19 cellular contexts compared by ENCODE assay signal in the genomic region with DNA sequence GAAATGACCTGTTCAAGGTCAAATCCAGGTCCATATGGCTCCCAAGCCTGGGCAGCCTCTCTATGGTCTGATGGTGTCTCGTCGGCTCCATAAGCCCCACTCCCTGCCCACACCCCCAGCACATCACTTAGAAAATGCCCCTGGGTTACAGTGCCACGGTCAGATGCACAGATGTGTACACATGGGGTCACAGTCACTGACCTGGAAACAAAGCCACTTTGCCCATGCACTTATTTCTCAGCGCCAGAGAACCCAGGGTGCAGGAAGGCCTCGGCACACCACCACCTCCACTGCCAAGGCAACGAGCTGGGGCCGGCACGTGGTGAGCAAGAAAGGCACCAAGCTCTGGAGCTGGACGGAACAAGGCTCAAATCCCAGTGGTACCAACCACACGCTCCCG. TPM values are rescaled to one million over a fixed set of nuclear protein-coding genes. Genes with fewer than 3 reads are reported as not detected.
DNase-seq lines count a peak whose midpoint lies in the region; ATAC-seq, FAIRE-seq and TF ChIP-seq lines count a peak whose summit lies in the region.
"Had no signal": no experiment of that assay in that cellular context is flagged by ENCODE, and none has a peak within 500 bp of the region (broad histone marks: within the 10 kb centered on the region; RNA-seq: fewer than 3 reads in every experiment).

No MANE protein-coding gene starts in this region.

- CTCF ChIA-PET in HepG2 (lab: Yijun Ruan, JAX; ENCODE audit: low intra/inter-chr PET ratio, low total read pairs) (no interaction called here), HEK293T (lab: Yijun Ruan, JAX) (no interaction called here)

- H4K8ac ChIP-seq in mesendoderm (ENCODE audit: low read depth, low read length): no peak overlapping the region

- DNase-seq in HepG2 (ENCODE audit: low spot score) (no peak), right lobe of liver (no peak), RWPE2 (ENCODE audit: low spot score) (no peak), mesendoderm (no peak), AG08396 (ENCODE audit: low spot score) (no peak), HEK293T (ENCODE audit: extremely low spot score) (no peak), endodermal cell (no peak)
- DNase-seq: activated CD4-positive, alpha-beta T cell treated with anti-CD3 and anti-CD28 coated beads for 48 hours; activated T-cell treated with anti-CD3 and anti-CD28 coated beads, Interleukin-2, amount 50 U/mL, for 4 hours; effector CD4-positive, alpha-beta T cell; heart right ventricle; NCI-H2029; NCI-H510A; sigmoid colon; stimulated activated CD4-positive, alpha-beta T cell treated with anti-CD3 and anti-CD28 coated beads, Interleukin-1b, Interleukin-23, amount 100 ng/mL, for 48 hours had no signal

- ATAC-seq in HepG2 (no peak; the same call in 2 of the 3 replicates), right lobe of liver (no peak), RWPE2 (ENCODE audit: low read depth) (no peak), HG02970 (IDR thresholded peaks at IDR 0.05; ENCODE audit: low FRiP score, unreplicated experiment) (no peak)
- ATAC-seq: activated T-cell treated with anti-CD3 and anti-CD28 coated beads, Interleukin-2, amount 50 U/mL, for 4 hours; heart right ventricle had no signal

- no peaks in the 10 kb centered on the region for H3K36me3 ChIP-seq in HepG2 (replicated peaks in 1 of 2; ENCODE audit: control insufficient read depth in 1 of 2, insufficient read depth in 2 of 2, low read length in 2 of 2)
- H3K36me3 ChIP-seq in right lobe of liver: no peaks in the 10 kb centered on the region
- peaks cover 3% of the 10 kb centered on the region; the same call in 1 of the 2 replicates for H3K36me3 ChIP-seq in RWPE2 (ENCODE audit: low read depth)
- H3K36me3 ChIP-seq in mesendoderm (ENCODE audit: control insufficient read depth, insufficient read depth, low read length): no peaks in the 10 kb centered on the region
- H3K36me3 ChIP-seq in endodermal cell (ENCODE audit: control insufficient read depth, insufficient read depth, low read length): no peaks in the 10 kb centered on the region
- H3K36me3 ChIP-seq: heart right ventricle, neutrophil, sigmoid colon had no signal

- no peaks in the 10 kb centered on the region for H3K9me3 Mint-ChIP-seq in endodermal cell
- H3K9me3 Mint-ChIP-seq: activated T-cell treated with anti-CD3 and anti-CD28 coated beads, Interleukin-2, amount 50 U/mL, for 4 hours had no signal

- H3K4me1 Mint-ChIP-seq in endodermal cell: peaks cover 27% of the 10 kb centered on the region

- no peak overlapping the region for H3K9ac ChIP-seq in HepG2 (ENCODE audit: insufficient read depth, low read depth, low read length)
- H3K9ac ChIP-seq in mesendoderm (ENCODE audit: low read length): no peak overlapping the region
- no peak overlapping the region for H3K9ac ChIP-seq in endodermal cell (ENCODE audit: extremely low read depth, low read length, poor library complexity, severe bottlenecking)

- H3K27me3 Mint-ChIP-seq in endodermal cell (ENCODE audit: insufficient read depth): peaks cover 2% of the 10 kb centered on the region

- H3K36me3 Mint-ChIP-seq in endodermal cell (ENCODE audit: low read depth): no peaks in the 10 kb centered on the region

- POLR2A ChIA-PET in HepG2 (lab: Yijun Ruan, JAX) (no interaction called here), HEK293T (lab: Yijun Ruan, JAX) (interaction anchor here (1.4 kb wide), 1 partner anchor 10 kb away, joined by 3 read pairs; no protein-coding TSS in a partner anchor)

- H3K4me3 ChIP-seq in HepG2 (replicated peaks in 1 of 3; ENCODE audit: insufficient read depth in 1 of 3, low read depth in 2 of 3, low read length in 3 of 3): no peak overlapping the region
- H3K4me3 ChIP-seq in right lobe of liver: no peak overlapping the region
- no peak overlapping the region for H3K4me3 ChIP-seq in RWPE2 (ENCODE audit: severe bottlenecking)
- no peak overlapping the region for H3K4me3 ChIP-seq in mesendoderm (ENCODE audit: low read length)
- no peak overlapping the region for H3K4me3 ChIP-seq in endodermal cell (ENCODE audit: low read length)
- H3K4me3 ChIP-seq: heart right ventricle, sigmoid colon had no signal

- intact Hi-C loops in HepG2 (cut with micrococcal nuclease; ENCODE audit: unreplicated experiment): no loop called here
- intact Hi-C loops in right lobe of liver (cut with DNase I): no loop called here

- H3K27me3 ChIP-seq in HepG2 (ENCODE audit: control insufficient read depth in 1 of 2, insufficient read depth in 2 of 2, low read length in 2 of 2): no peaks in the 10 kb centered on the region
- H3K27me3 ChIP-seq in right lobe of liver: no peaks in the 10 kb centered on the region
- no peaks in the 10 kb centered on the region for H3K27me3 ChIP-seq in RWPE2 (ENCODE audit: insufficient read depth, poor library complexity, severe bottlenecking)
- H3K27me3 ChIP-seq in mesendoderm (ENCODE audit: insufficient read depth, low read length, poor library complexity): no peaks in the 10 kb centered on the region
- no peaks in the 10 kb centered on the region for H3K27me3 ChIP-seq in endodermal cell (ENCODE audit: control insufficient read depth, insufficient read depth, low read length, poor library complexity, severe bottlenecking)
- H3K27me3 ChIP-seq: heart right ventricle, sigmoid colon had no signal

- no peak overlapping the region for H3K18ac ChIP-seq in mesendoderm (ENCODE audit: low read length)

- H3K4ac ChIP-seq in mesendoderm (ENCODE audit: low read depth, low read length): no peak overlapping the region

- H2BK5ac ChIP-seq in mesendoderm (ENCODE audit: low read length): no peak overlapping the region

- no peak overlapping the region for H2BK15ac ChIP-seq in mesendoderm (replicated peaks; ENCODE audit: low read depth)

- no peak for FAIRE-seq in HepG2 (lab: Jason Lieb, UNC)
- FAIRE-seq: D721Med, G401.6 had no signal

- in situ Hi-C loops in HepG2 (cut with HindIII; ENCODE audit: extremely low pct_ligation_motif_present, low pct_unique_long_range_greater_than_20kb): no loop called here

- no peak overlapping the region for H2AFZ ChIP-seq in HepG2 (ENCODE audit: low read length)

- H3K27ac Mint-ChIP-seq in endodermal cell: no peak overlapping the region

- no peak overlapping the region for H2AK5ac ChIP-seq in mesendoderm (ENCODE audit: low read length)

- H3K4me1 ChIP-seq in HepG2 (ENCODE audit: insufficient read depth, low read length) (peaks cover 25% of the 10 kb centered on the region), right lobe of liver (peaks cover 0 to 4% (median 0%) of the 10 kb centered on the region in 4 donors), RWPE2 (ENCODE audit: insufficient read depth, poor library complexity, severe bottlenecking) (peaks cover 38% of the 10 kb centered on the region), mesendoderm (ENCODE audit: control insufficient read depth, low read depth, low read length) (peaks cover 9% of the 10 kb centered on the region), endodermal cell (ENCODE audit: control insufficient read depth, insufficient read depth, low read length) (no peaks in the 10 kb centered on the region)

- H3K79me2 ChIP-seq in HepG2 (ENCODE audit: insufficient read depth, low read length) (peaks cover 23% of the 10 kb centered on the region), mesendoderm (ENCODE audit: control insufficient read depth, insufficient read depth, low read length) (peaks cover 4% of the 10 kb centered on the region)

- peaks cover 9% of the 10 kb centered on the region for H3K79me1 ChIP-seq in mesendoderm (ENCODE audit: low read length)

- TF ChIP-seq RAD21 in HepG2 (CRISPR knock-in tag; IDR thresholded peaks at IDR 0.05): no peak

- TF ChIP-seq POLR2A in HepG2 (IDR thresholded peaks at IDR 0.05; ENCODE audit: insufficient read depth in 1 of 2, low read depth in 2 of 2, low read length in 2 of 2): no peak
- no peak for TF ChIP-seq POLR2A in right lobe of liver (IDR thresholded peaks at IDR 0.05)

- BruUV-seq in HepG2 (replicated peaks; lab: Mats Ljungman, UMichigan): no TSS peak

- WGBS in HepG2 (ENCODE audit: low lambda C conversion rate): 74% methylated on average over 4 of the region's 11 CpGs
- WGBS in right lobe of liver (ENCODE audit: insufficient coverage, low coverage, low lambda C conversion rate, missing lambda C conversion rate): no CpG with 5 or more reads among the region's 11 CpGs
- WGBS in mesendoderm (ENCODE audit: extremely low coverage, insufficient coverage, low lambda C conversion rate): no CpG with 5 or more reads among the region's 11 CpGs
- WGBS in endodermal cell (ENCODE audit: insufficient coverage in 1 of 2, insufficient read length in 1 of 2), 2 experiments: 84% methylated on average over 7 to 11 of the region's 11 CpGs

- no peak overlapping the region for H3K4me3 Mint-ChIP-seq in endodermal cell

- H3K9me3 ChIP-seq in HepG2 (ENCODE audit: low read length): no peaks in the 10 kb centered on the region
- H3K9me3 ChIP-seq in right lobe of liver: no peaks in the 10 kb centered on the region
- no peaks in the 10 kb centered on the region for H3K9me3 ChIP-seq in RWPE2 (ENCODE audit: severe bottlenecking)
- no peaks in the 10 kb centered on the region for H3K9me3 ChIP-seq in endodermal cell (ENCODE audit: control insufficient read depth, low read length)
- H3K9me3 ChIP-seq: heart right ventricle, neutrophil, sigmoid colon had no signal

- peak overlapping the region; percentile 42 for H3K56ac ChIP-seq in mesendoderm (ENCODE audit: low read length)

- no peak for TF ChIP-seq EP300 in HepG2 (IDR thresholded peaks at IDR 0.05; ENCODE audit: low read depth in 2 of 2, low read length in 2 of 2)
- TF ChIP-seq EP300 in HepG2 (CRISPR knock-in tag; IDR thresholded peaks at IDR 0.05; ENCODE audit: borderline replicate concordance): no peak

- H4K20me1 ChIP-seq in HepG2 (ENCODE audit: insufficient read depth, low read length): peaks cover 10% of the 10 kb centered on the region; the same call in 1 of the 2 replicates

- H3K23ac ChIP-seq in mesendoderm (ENCODE audit: low read length): no peak overlapping the region

- H3K27ac ChIP-seq in HepG2 (ENCODE audit: extremely low read length, insufficient read depth, low read length) (no peak overlapping the region), right lobe of liver (no peak overlapping the region), RWPE2 (ENCODE audit: poor library complexity, severe bottlenecking) (peak overlapping the region; percentile 39), mesendoderm (ENCODE audit: low read depth, low read length) (no peak overlapping the region), endodermal cell (ENCODE audit: low read depth, low read length) (no peak overlapping the region)
- H3K27ac ChIP-seq: heart right ventricle, neutrophil had no signal

- no peak overlapping the region for H4K5ac ChIP-seq in mesendoderm (ENCODE audit: low read length)

- no peak overlapping the region for H2BK120ac ChIP-seq in mesendoderm (ENCODE audit: low read depth, low read length)

- no peak overlapping the region for H3K4me2 ChIP-seq in HepG2 (ENCODE audit: low read depth, low read length)
- H3K4me2 ChIP-seq in mesendoderm (ENCODE audit: low read length): no peak overlapping the region

- TF ChIP-seq CTCF in HepG2 (CRISPR knock-in tag; IDR thresholded peaks at IDR 0.05) (no peak), right lobe of liver (IDR thresholded peaks at IDR 0.05) (no peak), RWPE2 (IDR thresholded peaks at IDR 0.05; ENCODE audit: poor library complexity, severe bottlenecking) (no peak), endodermal cell (conservative IDR thresholded peaks at IDR 0.05) (no peak)

RNA-seq across cellular contexts. Expression of gene IFFO2, which starts 24.7 kb away (rescaled TPM):
- 16.3 and 16.7 TPM in 2 replicates for total RNA-seq in HepG2 (2016; rRNA removed; fragmentation: Illumina TruSeq; extraction: Trizol)
- 1.4 and 1.9 TPM in 2 replicates for total RNA-seq in HepG2 (2016; cell fraction: cytosol; rRNA removed; fragmentation: Illumina TruSeq; extraction: Trizol; ENCODE audit: low read depth)
- total RNA-seq in HepG2 (2016; cell fraction: insoluble cytoplasmic fraction; rRNA removed; fragmentation: Illumina TruSeq; extraction: Trizol): 12.2 and 17.7 TPM in 2 replicates
- 3.8 and 4.9 TPM in 2 replicates for total RNA-seq in HepG2 (2016; cell fraction: membrane; rRNA removed; fragmentation: Illumina TruSeq; extraction: Trizol)
- 10.0 and 11.1 TPM in 2 replicates for total RNA-seq in HepG2 (2016; cell fraction: nucleus; rRNA removed; fragmentation: Illumina TruSeq; extraction: Trizol)
- polyA plus RNA-seq in HepG2 (2011; rRNA removed): 6.9 and 7.3 TPM in 2 replicates
- 8.4 and 12.3 TPM in 2 replicates for polyA plus RNA-seq in HepG2 (2011; cell fraction: cytosol; rRNA removed)
- 21.1 and 21.8 TPM in 2 replicates for polyA plus RNA-seq in HepG2 (2011; cell fraction: nucleus; rRNA removed)
- polyA plus RNA-seq in HepG2 (2012): 5.7 and 8.6 TPM in 2 replicates
- polyA plus RNA-seq in HepG2 (2016; cell fraction: cytosol; fragmentation: Illumina TruSeq; extraction: Trizol; ENCODE audit: low read depth): 0.47 and 1.00 TPM in 2 replicates
- 9.4 and 11.8 TPM in 2 replicates for polyA plus RNA-seq in HepG2 (2016; cell fraction: insoluble cytoplasmic fraction; fragmentation: Illumina TruSeq; extraction: Trizol; ENCODE audit: low read depth)
- 1.5 and 1.6 TPM in 2 replicates for polyA plus RNA-seq in HepG2 (2016; cell fraction: membrane; fragmentation: Illumina TruSeq; extraction: Trizol; ENCODE audit: low read depth)
- 13.9 and 14.1 TPM in 2 replicates for polyA plus RNA-seq in HepG2 (2016; cell fraction: nucleus; fragmentation: Illumina TruSeq; extraction: Trizol; ENCODE audit: insufficient read depth, low read depth)
- polyA minus RNA-seq in HepG2 (2011; rRNA and poly(A)+ RNA removed; ENCODE audit: low replicate concordance): 2.4 and 21.3 TPM in 2 replicates
- polyA minus RNA-seq in HepG2 (2011; cell fraction: cytosol; rRNA and poly(A)+ RNA removed): 10.2 and 10.5 TPM in 2 replicates
- polyA minus RNA-seq in HepG2 (2011; cell fraction: nucleus; rRNA and poly(A)+ RNA removed): 4.0 and 6.3 TPM in 2 replicates
- total RNA-seq in right lobe of liver: 10 to 100 TPM in 2 of 6 experiments, 1 to 10 TPM in 4; 2.9 to 12.7 (median 7.2) TPM
- 10.7 TPM for polyA plus RNA-seq in mesendoderm (2013, experiment 1 of 2)
- polyA plus RNA-seq in mesendoderm (2013, experiment 2 of 2): 11.3 TPM
- 1 to 10 TPM; 4.6 to 6.4 TPM for total RNA-seq in endodermal cell
- 7.7 TPM for polyA plus RNA-seq in endodermal cell (2013, experiment 1 of 2)
- 6.8 TPM for polyA plus RNA-seq in endodermal cell (2013, experiment 2 of 2)

RNA-seq across cellular contexts. Expression of gene ALDH4A1, which starts 29.4 kb away (rescaled TPM):
- total RNA-seq in HepG2 (2016; rRNA removed; fragmentation: Illumina TruSeq; extraction: Trizol) (58.5 and 76.4 TPM in 2 replicates), right lobe of liver (100 to 1,000 TPM; 218 to 364 (median 265) TPM), endodermal cell (10 to 100 TPM in 1 of 2 donors, 1 to 10 TPM in 1; 7.6 to 18.7 TPM)
- 7.2 and 7.7 TPM in 2 replicates for total RNA-seq in HepG2 (2016; cell fraction: cytosol; rRNA removed; fragmentation: Illumina TruSeq; extraction: Trizol; ENCODE audit: low read depth)
- 53.0 and 79.3 TPM in 2 replicates for total RNA-seq in HepG2 (2016; cell fraction: insoluble cytoplasmic fraction; rRNA removed; fragmentation: Illumina TruSeq; extraction: Trizol)
- 22.0 and 22.8 TPM in 2 replicates for total RNA-seq in HepG2 (2016; cell fraction: membrane; rRNA removed; fragmentation: Illumina TruSeq; extraction: Trizol)
- 52.1 and 60.8 TPM in 2 replicates for total RNA-seq in HepG2 (2016; cell fraction: nucleus; rRNA removed; fragmentation: Illumina TruSeq; extraction: Trizol)
- 229 and 240 TPM in 2 replicates for polyA plus RNA-seq in HepG2 (2011; rRNA removed)
- polyA plus RNA-seq in HepG2 (2011; cell fraction: cytosol; rRNA removed): 210 and 362 TPM in 2 replicates
- 328 and 432 TPM in 2 replicates for polyA plus RNA-seq in HepG2 (2011; cell fraction: nucleus; rRNA removed)
- 87.2 and 88.3 TPM in 2 replicates for polyA plus RNA-seq in HepG2 (2012)
- 7.1 and 8.1 TPM in 2 replicates for polyA plus RNA-seq in HepG2 (2016; cell fraction: cytosol; fragmentation: Illumina TruSeq; extraction: Trizol; ENCODE audit: low read depth)
- polyA plus RNA-seq in HepG2 (2016; cell fraction: insoluble cytoplasmic fraction; fragmentation: Illumina TruSeq; extraction: Trizol; ENCODE audit: low read depth): 53.0 and 59.0 TPM in 2 replicates
- 16.0 and 17.1 TPM in 2 replicates for polyA plus RNA-seq in HepG2 (2016; cell fraction: membrane; fragmentation: Illumina TruSeq; extraction: Trizol; ENCODE audit: low read depth)
- polyA plus RNA-seq in HepG2 (2016; cell fraction: nucleus; fragmentation: Illumina TruSeq; extraction: Trizol; ENCODE audit: insufficient read depth, low read depth): 91.4 and 94.6 TPM in 2 replicates
- polyA minus RNA-seq in HepG2 (2011; rRNA and poly(A)+ RNA removed; ENCODE audit: low replicate concordance): 12.3 and 373 TPM in 2 replicates
- polyA minus RNA-seq in HepG2 (2011; cell fraction: cytosol; rRNA and poly(A)+ RNA removed): 140 and 148 TPM in 2 replicates
- 129 and 138 TPM in 2 replicates for polyA minus RNA-seq in HepG2 (2011; cell fraction: nucleus; rRNA and poly(A)+ RNA removed)
- polyA plus RNA-seq in mesendoderm (2013, experiment 1 of 2): 12.5 TPM
- polyA plus RNA-seq in mesendoderm (2013, experiment 2 of 2): 11.6 TPM
- 13.0 TPM for polyA plus RNA-seq in endodermal cell (2013, experiment 1 of 2)
- polyA plus RNA-seq in endodermal cell (2013, experiment 2 of 2): 13.1 TPM
